ENCODE assay signal across 29 cellular contexts in genomic region chr6:42939810-42940167, GRCh38. TPM values are rescaled to one million over a fixed set of nuclear protein-coding genes. Genes with fewer than 3 reads are reported as not detected.
DNase-seq lines count a peak whose midpoint lies in the region; ATAC-seq and TF ChIP-seq lines count a peak whose summit lies in the region.
"Had no signal": no experiment of that assay in that cellular context is flagged by ENCODE, and none has a peak within 500 bp of the region (broad histone marks: within the 10 kb centered on the region; RNA-seq: fewer than 3 reads in every experiment).

No MANE protein-coding gene starts in this region.

- H3K27me3 ChIP-seq in right lobe of liver = no peaks in the 10 kb centered on the region
- no peaks in the 10 kb centered on the region for H3K27me3 ChIP-seq in stomach
- H3K27me3 ChIP-seq: breast epithelium, gastroesophageal sphincter, SJSA1, upper lobe of right lung had no signal

- TF ChIP-seq EP300 in stomach (IDR thresholded peaks at IDR 0.05) = no peak

- H3K36me3 Mint-ChIP-seq in stimulated activated naive CD8-positive, alpha-beta T cell treated with anti-CD3 and anti-CD28 coated beads, Interleukin-15, Interleukin-2, amounts not matched to agents 100 ng/mL and 50 ng/mL, for 24 hours (ENCODE audit: low read depth) = peaks cover 72% of the 10 kb centered on the region
- H3K36me3 Mint-ChIP-seq in activated naive CD8-positive, alpha-beta T cell treated with anti-CD3 and anti-CD28 coated beads for 36 hours = peaks cover 46% of the 10 kb centered on the region

- H3K4me1 Mint-ChIP-seq in stimulated activated naive CD8-positive, alpha-beta T cell treated with anti-CD3 and anti-CD28 coated beads, Interleukin-15, Interleukin-2, amounts not matched to agents 100 ng/mL and 50 ng/mL, for 24 hours (ENCODE audit: low read depth) = peaks cover 11% of the 10 kb centered on the region
- H3K4me1 Mint-ChIP-seq in activated naive CD8-positive, alpha-beta T cell treated with anti-CD3 and anti-CD28 coated beads for 36 hours = peaks cover 16% of the 10 kb centered on the region

- no peak for TF ChIP-seq POLR2A in right lobe of liver (IDR thresholded peaks at IDR 0.05)
- no peak for TF ChIP-seq POLR2A in stomach (IDR thresholded peaks at IDR 0.05)

- peak overlapping the region in 2 of 3 donors; percentile 84 to 89 for H3K27ac ChIP-seq in right lobe of liver
- H3K27ac ChIP-seq in stomach = peak overlapping the region in 3 of 5 donors; percentile 20 to 44 (median 32)
- H3K27ac ChIP-seq: gastroesophageal sphincter, GM23248, SJSA1, upper lobe of right lung had no signal

- H3K9me3 ChIP-seq in right lobe of liver (no peaks in the 10 kb centered on the region), stomach (no peaks in the 10 kb centered on the region)
- H3K9me3 ChIP-seq: breast epithelium, gastroesophageal sphincter, SJSA1, upper lobe of right lung had no signal

- H3K4me3 ChIP-seq in right lobe of liver (no peak overlapping the region), stomach (no peak overlapping the region)
- H3K4me3 ChIP-seq: breast epithelium, gastroesophageal sphincter, GM23248, K562, SJSA1, upper lobe of right lung had no signal

- no peak overlapping the region for H3K4me3 Mint-ChIP-seq in stimulated activated naive CD8-positive, alpha-beta T cell treated with anti-CD3 and anti-CD28 coated beads, Interleukin-15, Interleukin-2, amounts not matched to agents 100 ng/mL and 50 ng/mL, for 24 hours
- no peak overlapping the region for H3K4me3 Mint-ChIP-seq in activated naive CD8-positive, alpha-beta T cell treated with anti-CD3 and anti-CD28 coated beads for 36 hours
- H3K4me3 Mint-ChIP-seq: activated B cell treated with CpG ODN at 0.5 μM for 24 hours; activated naive CD4-positive, alpha-beta T cell treated with anti-CD3 and anti-CD28 coated beads for 36 hours; activated T-helper 1 cell treated with anti-CD3 and anti-CD28 coated beads, Interleukin-12 subunit alpha, Interleukin-12 subunit beta, Interleukin-2, Interleukin-4 antibody, amounts not matched to agents 30 ng/mL and 10 ng/mL and 1 ng/mL, durations not matched to agents 14 hours and 24 hours and 36 hours had no signal

- H3K27me3 Mint-ChIP-seq in stimulated activated naive CD8-positive, alpha-beta T cell treated with anti-CD3 and anti-CD28 coated beads, Interleukin-15, Interleukin-2, amounts not matched to agents 100 ng/mL and 50 ng/mL, for 24 hours = no peaks in the 10 kb centered on the region
- H3K27me3 Mint-ChIP-seq in activated naive CD8-positive, alpha-beta T cell treated with anti-CD3 and anti-CD28 coated beads for 36 hours = no peaks in the 10 kb centered on the region
- H3K27me3 Mint-ChIP-seq: activated B cell treated with CpG ODN at 0.5 μM for 24 hours had no signal

- H3K36me3 ChIP-seq in right lobe of liver = peaks cover 0 to 20% (median 0%) of the 10 kb centered on the region in 4 donors
- peaks cover 32 to 97% (median 95%) of the 10 kb centered on the region in 4 donors for H3K36me3 ChIP-seq in stomach
- H3K36me3 ChIP-seq: breast epithelium had no signal

- peaks cover 0 to 76% (median 30%) of the 10 kb centered on the region in 4 donors for H3K4me1 ChIP-seq in right lobe of liver
- H3K4me1 ChIP-seq in stomach = peaks cover 0 to 15% (median 3%) of the 10 kb centered on the region in 4 donors
- H3K4me1 ChIP-seq: breast epithelium, gastroesophageal sphincter, SJSA1, upper lobe of right lung had no signal

- H3K9me3 Mint-ChIP-seq in stimulated activated naive CD8-positive, alpha-beta T cell treated with anti-CD3 and anti-CD28 coated beads, Interleukin-15, Interleukin-2, amounts not matched to agents 100 ng/mL and 50 ng/mL, for 24 hours = no peaks in the 10 kb centered on the region
- no peaks in the 10 kb centered on the region for H3K9me3 Mint-ChIP-seq in activated naive CD8-positive, alpha-beta T cell treated with anti-CD3 and anti-CD28 coated beads for 36 hours
- H3K9me3 Mint-ChIP-seq: activated B cell treated with CpG ODN at 0.5 μM for 24 hours; activated naive CD4-positive, alpha-beta T cell treated with anti-CD3 and anti-CD28 coated beads for 36 hours; activated T-helper 1 cell treated with anti-CD3 and anti-CD28 coated beads, Interleukin-12 subunit alpha, Interleukin-12 subunit beta, Interleukin-2, Interleukin-4 antibody, amounts not matched to agents 30 ng/mL and 10 ng/mL and 1 ng/mL, durations not matched to agents 14 hours and 24 hours and 36 hours had no signal

- no peak for TF ChIP-seq CTCF in right lobe of liver (IDR thresholded peaks at IDR 0.05)
- TF ChIP-seq CTCF in stomach (IDR thresholded peaks at IDR 0.05) = no peak

- ATAC-seq in stimulated activated naive CD8-positive, alpha-beta T cell treated with anti-CD3 and anti-CD28 coated beads, Interleukin-15, Interleukin-2, amounts not matched to agents 100 U/mL and 50 U/mL, for 24 hours = no peak
- ATAC-seq in right lobe of liver = peak in 1 of 4 donors; percentile 4
- no peak for ATAC-seq in GM19324 (IDR thresholded peaks at IDR 0.05; ENCODE audit: low FRiP score, unreplicated experiment)
- ATAC-seq in HG03460 (IDR thresholded peaks at IDR 0.05; ENCODE audit: unreplicated experiment) = no peak
- ATAC-seq: gastroesophageal sphincter, sciatic nerve had no signal

- peak overlapping the region; percentile 55 for H3K27ac Mint-ChIP-seq in stimulated activated naive CD8-positive, alpha-beta T cell treated with anti-CD3 and anti-CD28 coated beads, Interleukin-15, Interleukin-2, amounts not matched to agents 100 ng/mL and 50 ng/mL, for 24 hours
- H3K27ac Mint-ChIP-seq in activated naive CD8-positive, alpha-beta T cell treated with anti-CD3 and anti-CD28 coated beads for 36 hours = peak overlapping the region; percentile 42
- H3K27ac Mint-ChIP-seq: activated B cell treated with CpG ODN at 0.5 μM for 24 hours; activated naive CD4-positive, alpha-beta T cell treated with anti-CD3 and anti-CD28 coated beads for 36 hours; activated T-helper 1 cell treated with anti-CD3 and anti-CD28 coated beads, Interleukin-12 subunit alpha, Interleukin-12 subunit beta, Interleukin-2, Interleukin-4 antibody, amounts not matched to agents 30 ng/mL and 10 ng/mL and 1 ng/mL, durations not matched to agents 14 hours and 24 hours and 36 hours had no signal

- 45% methylated on average over 3 of the region's 4 CpGs for WGBS in right lobe of liver (ENCODE audit: insufficient coverage, low coverage, low lambda C conversion rate, missing lambda C conversion rate)
- WGBS in stomach, 5 donors = 65 to 80% (median 70%) methylated on average over 4 of the region's 4 CpGs

- intact Hi-C loops in right lobe of liver (cut with DNase I) (no loop called here), stomach (cut with DNase I; ENCODE audit: low total_unique reads) (no loop called here)

- no peak for DNase-seq in stimulated activated naive CD8-positive, alpha-beta T cell treated with anti-CD3 and anti-CD28 coated beads, Interleukin-15, Interleukin-2, amounts not matched to agents 100 U/mL and 50 U/mL, for 24 hours
- no peak for DNase-seq in activated naive CD8-positive, alpha-beta T cell treated with anti-CD3 and anti-CD28 coated beads for 36 hours
- DNase-seq in right lobe of liver (no peak), stomach (no peak), DMS79 treated with DMSO at 0.1 percent for 48 hours (lab: John Stamatoyannopoulos, UW) (no peak)
- DNase-seq: activated B cell treated with CpG ODN at 0.5 μM for 24 hours; activated CD4-positive, alpha-beta T cell treated with anti-CD3 and anti-CD28 coated beads, Interleukin-2, amount 50 U/mL, for 4 hours; activated naive CD4-positive, alpha-beta T cell treated with anti-CD3 and anti-CD28 coated beads for 36 hours; amniotic stem cell; C1 segment of cervical spinal cord; effector CD4-positive, alpha-beta T cell; GM23248; NCI-H1048; NCI-H1694; NCI-H774; stimulated activated CD4-positive, alpha-beta T cell treated with anti-CD3 and anti-CD28 coated beads, Interleukin-4, amount 100 ng/mL, for 1 hour; T1000; upper lobe of right lung had no signal

RNA-seq across cellular contexts. Expression of gene CNPY3, which starts 10.5 kb away (rescaled TPM):
- total RNA-seq in activated naive CD8-positive, alpha-beta T cell treated with anti-CD3 and anti-CD28 coated beads for 36 hours = 10 to 100 TPM; 53.6 to 55.7 TPM
- total RNA-seq in right lobe of liver (10 to 100 TPM; 11.1 to 75.4 (median 28.8) TPM), stomach (10 to 100 TPM in 4 of 5 donors, 1 to 10 TPM in 1; 2.2 to 45.5 (median 30.3) TPM)
- 10 to 100 TPM; 21.7 to 33.7 (median 25.8) TPM for polyA plus RNA-seq in stomach

RNA-seq across cellular contexts. Expression of gene GNMT, which starts 20.8 kb away (rescaled TPM):
- under 1 TPM; 0.20 to 0.35 TPM for total RNA-seq in activated naive CD8-positive, alpha-beta T cell treated with anti-CD3 and anti-CD28 coated beads for 36 hours
- total RNA-seq in right lobe of liver = 100 to 1,000 TPM in 3 of 6 experiments, 10 to 100 TPM in 3; 13.7 to 470 (median 107) TPM
- 10 to 100 TPM in 1 of 5 donors, 1 to 10 TPM in 1, under 1 TPM in 1, not detected in 2; 0.45 to 21.3 (median 1.8) TPM for total RNA-seq in stomach
- polyA plus RNA-seq in stomach = 100 to 1,000 TPM in 1 of 3 donors, 10 to 100 TPM in 2; 14.4 to 121 (median 73.2) TPM
- total RNA-seq: activated naive CD4-positive, alpha-beta T cell treated with anti-CD3 and anti-CD28 coated beads for 36 hours; GM23248; posterior vena cava had no signal
- polyA plus RNA-seq: GM23248 had no signal

RNA-seq across cellular contexts. Expression of gene PTCRA, which starts 23.9 kb away (rescaled TPM):
- total RNA-seq in activated naive CD8-positive, alpha-beta T cell treated with anti-CD3 and anti-CD28 coated beads for 36 hours = not detected
- total RNA-seq in right lobe of liver (under 1 TPM in 3 of 6 experiments, not detected in 3; 0.31 to 0.46 (median 0.37) TPM), stomach (not detected)
- polyA plus RNA-seq in stomach = not detected
- total RNA-seq: activated B cell treated with CpG ODN at 0.5 μM for 24 hours; activated naive CD4-positive, alpha-beta T cell treated with anti-CD3 and anti-CD28 coated beads for 36 hours; activated T-helper 1 cell treated with anti-CD3 and anti-CD28 coated beads, Interleukin-12 subunit alpha, Interleukin-12 subunit beta, Interleukin-2, Interleukin-4 antibody, amounts not matched to agents 30 ng/mL and 10 ng/mL and 1 ng/mL, durations not matched to agents 14 hours and 24 hours and 36 hours; breast epithelium; gastroesophageal sphincter; GM23248; K562; posterior vena cava; SJSA1; temporal lobe had no signal
- polyA plus RNA-seq: GM23248 had no signal

RNA-seq across cellular contexts. Expression of gene PEX6, which starts 39.2 kb away (rescaled TPM):
- total RNA-seq in activated naive CD8-positive, alpha-beta T cell treated with anti-CD3 and anti-CD28 coated beads for 36 hours = 10 to 100 TPM; 15.2 to 16.7 TPM
- total RNA-seq in right lobe of liver = 10 to 100 TPM; 15.7 to 25.9 (median 21.3) TPM
- 100 to 1,000 TPM in 1 of 5 donors, 10 to 100 TPM in 2, 1 to 10 TPM in 2; 5.5 to 118 (median 23.9) TPM for total RNA-seq in stomach
- 10 to 100 TPM; 13.0 to 16.4 (median 15.1) TPM for polyA plus RNA-seq in stomach

RNA-seq across cellular contexts. Expression of gene PPP2R5D, which starts 44.6 kb away (rescaled TPM):
- 10 to 100 TPM; 43.0 to 43.4 TPM for total RNA-seq in activated naive CD8-positive, alpha-beta T cell treated with anti-CD3 and anti-CD28 coated beads for 36 hours
- total RNA-seq in right lobe of liver (10 to 100 TPM; 11.5 to 24.0 (median 16.3) TPM), stomach (100 to 1,000 TPM in 1 of 5 donors, 10 to 100 TPM in 4; 19.6 to 517 (median 40.6) TPM)
- 10 to 100 TPM; 21.0 to 23.7 (median 21.5) TPM for polyA plus RNA-seq in stomach
